ENCODE assay signal across 28 cellular contexts in genomic region chr3:163482695-163483094, GRCh38.
"Had no signal": no experiment of that assay in that cellular context is flagged by ENCODE, and none has a peak within 500 bp of the region (broad histone marks: within the 10 kb centered on the region; RNA-seq: fewer than 3 reads in every experiment).

No MANE protein-coding gene starts in this region.

- H3K4me2 ChIP-seq: SK-N-SH had no signal

- DNase-seq: Kasumi-1, KG1, MG63, NCI-H1048, NCI-H1092 treated with DMSO at 0.1 percent for 48 hours, NCI-H1105 treated with DMSO at 0.1 percent for 48 hours, NCI-H1417 treated with DMSO at 0.1 percent for 48 hours, NCI-H1436 treated with DMSO at 0.1 percent for 48 hours, NCI-H1694 treated with DMSO at 0.1 percent for 48 hours, NCI-H187 treated with DMSO at 0.1 percent for 48 hours, NCI-H2029, NCI-H2081, NCI-H2171 treated with DMSO at 0.1 percent for 48 hours, NCI-H2227 treated with DMSO at 0.1 percent for 48 hours, NCI-H446 treated with DMSO at 0.1 percent for 48 hours, NCI-H510A, NCI-H524, NCI-H526, NCI-H69, NCI-H748 treated with DMSO at 0.1 percent for 48 hours, NCI-H82, Peyer's patch, Right ventricle myocardium superior, RPMI8226, SHP77 treated with DMSO at 0.1 percent for 48 hours, SK-N-SH, T-cell had no signal

- ATAC-seq: T-cell had no signal

- H3K36me3 ChIP-seq: MG63, Peyer's patch, SJSA1 had no signal

- H3K9me3 ChIP-seq: MG63, Peyer's patch, SJSA1, SK-N-SH had no signal

- H3K4me1 ChIP-seq: Peyer's patch, SJSA1 had no signal

- H3K27me3 Mint-ChIP-seq: T-cell had no signal

- H3K27ac ChIP-seq: Peyer's patch, SJSA1 had no signal

- H3K27me3 ChIP-seq: MG63, Peyer's patch, SJSA1 had no signal

- H3K27ac Mint-ChIP-seq: T-cell had no signal

- H3K36me3 Mint-ChIP-seq: T-cell had no signal

- H3K9me2 ChIP-seq: SK-N-SH had no signal

- H3K4me3 ChIP-seq: MG63, Peyer's patch, SJSA1 had no signal

- H3K4me3 Mint-ChIP-seq: T-cell had no signal

- H3K4me1 Mint-ChIP-seq: T-cell had no signal
